10 cellular contexts compared by ENCODE assay signal in genomic region chr20:30284533-30284932, GRCh38.
DNase-seq lines count a peak whose midpoint lies in the region; ATAC-seq and TF ChIP-seq lines count a peak whose summit lies in the region.
"Had no signal": no experiment of that assay in that cellular context is flagged by ENCODE, and none has a peak within 500 bp of the region (broad histone marks: within the 10 kb centered on the region; RNA-seq: fewer than 3 reads in every experiment).

No MANE protein-coding gene starts in this region.

- no peaks in the 10 kb centered on the region for H3K36me3 ChIP-seq in breast epithelium
- no peaks in the 10 kb centered on the region for H3K36me3 ChIP-seq in lower lobe of right lung
- H3K36me3 ChIP-seq in testis (ENCODE audit: low read depth, missing control alignments), result no peaks in the 10 kb centered on the region

- no peaks in the 10 kb centered on the region for H3K4me1 Mint-ChIP-seq in MCF 10A (ENCODE audit: insufficient read depth, unreplicated experiment)
- peaks cover 21% of the 10 kb centered on the region for H3K4me1 Mint-ChIP-seq in activated naive CD8-positive, alpha-beta T cell treated with anti-CD3 and anti-CD28 coated beads, Interleukin-2, amount 50 U/mL, for 24 hours

- CTCF ChIA-PET in MCF 10A (lab: Yijun Ruan, JAX), result no interaction called here

- H3K36me3 Mint-ChIP-seq in MCF 10A (ENCODE audit: insufficient read depth, unreplicated experiment), result no peaks in the 10 kb centered on the region
- H3K36me3 Mint-ChIP-seq in activated naive CD8-positive, alpha-beta T cell treated with anti-CD3 and anti-CD28 coated beads, Interleukin-2, amount 50 U/mL, for 24 hours (ENCODE audit: low read depth), result peaks cover 2% of the 10 kb centered on the region

- H3K27ac ChIP-seq in breast epithelium (no peak overlapping the region), lower lobe of right lung (no peak overlapping the region), testis (no peak overlapping the region)
- H3K27ac ChIP-seq: epithelial cell of prostate had no signal

- WGBS in testis, 2 donors, result 52 to 58% methylated on average over 10 to 19 of the region's 19 CpGs

- no peak overlapping the region for H3K4me3 Mint-ChIP-seq in MCF 10A (ENCODE audit: unreplicated experiment)
- peak overlapping the region; percentile 77 for H3K4me3 Mint-ChIP-seq in activated naive CD8-positive, alpha-beta T cell treated with anti-CD3 and anti-CD28 coated beads, Interleukin-2, amount 50 U/mL, for 24 hours

- H3K27me3 ChIP-seq in breast epithelium, result no peaks in the 10 kb centered on the region
- no peaks in the 10 kb centered on the region for H3K27me3 ChIP-seq in lower lobe of right lung (ENCODE audit: low read depth)
- H3K27me3 ChIP-seq in testis, result no peaks in the 10 kb centered on the region

- H3K4me3 ChIP-seq in breast epithelium, result peak overlapping the region in 2 of 3 donors; percentile 41 to 43
- H3K4me3 ChIP-seq in lower lobe of right lung, result peak overlapping the region; percentile 53
- peak overlapping the region; percentile 49 to 63 for H3K4me3 ChIP-seq in testis

- no peak for ATAC-seq in activated naive CD8-positive, alpha-beta T cell treated with anti-CD3 and anti-CD28 coated beads, Interleukin-2, amount 50 U/mL, for 24 hours
- no peak for ATAC-seq in lower lobe of right lung
- no peak for ATAC-seq in HG02981 (IDR thresholded peaks at IDR 0.05; ENCODE audit: unreplicated experiment)
- ATAC-seq: left lobe of liver had no signal

- no peak overlapping the region for H3K27ac Mint-ChIP-seq in MCF 10A (ENCODE audit: low read depth, unreplicated experiment)
- no peak overlapping the region for H3K27ac Mint-ChIP-seq in activated naive CD8-positive, alpha-beta T cell treated with anti-CD3 and anti-CD28 coated beads, Interleukin-2, amount 50 U/mL, for 24 hours

- TF ChIP-seq CTCF in breast epithelium (IDR thresholded peaks at IDR 0.05), result no peak
- TF ChIP-seq CTCF in MCF 10A (IDR thresholded peaks at IDR 0.05; ENCODE audit: unreplicated experiment), result no peak
- TF ChIP-seq CTCF in lower lobe of right lung (IDR thresholded peaks at IDR 0.05), result no peak
- no peak for TF ChIP-seq CTCF in testis (IDR thresholded peaks at IDR 0.05)

- BruUV-seq in MCF 10A (replicated peaks; lab: Mats Ljungman, UMichigan), result no TSS peak

- H3K9me3 Mint-ChIP-seq in MCF 10A (ENCODE audit: unreplicated experiment), result peaks cover 32% of the 10 kb centered on the region
- H3K9me3 Mint-ChIP-seq in activated naive CD8-positive, alpha-beta T cell treated with anti-CD3 and anti-CD28 coated beads, Interleukin-2, amount 50 U/mL, for 24 hours, result no peaks in the 10 kb centered on the region

- no peak for DNase-seq in breast epithelium (ENCODE audit: low spot score in 2 of 2)
- no peak for DNase-seq in MCF 10A (ENCODE audit: unreplicated experiment)
- no peak for DNase-seq in activated naive CD8-positive, alpha-beta T cell treated with anti-CD3 and anti-CD28 coated beads, Interleukin-2, amount 50 U/mL, for 24 hours
- DNase-seq in lower lobe of right lung, result no peak
- DNase-seq in testis, result no peak
- no peak for DNase-seq in NCI-H1694 (lab: John Stamatoyannopoulos, UW)
- DNase-seq in SK-N-DZ (ENCODE audit: low spot score), result no peak

- H3K27me3 Mint-ChIP-seq in MCF 10A (ENCODE audit: insufficient read depth, unreplicated experiment), result no peaks in the 10 kb centered on the region
- H3K27me3 Mint-ChIP-seq in activated naive CD8-positive, alpha-beta T cell treated with anti-CD3 and anti-CD28 coated beads, Interleukin-2, amount 50 U/mL, for 24 hours, result no peaks in the 10 kb centered on the region

- no peak for TF ChIP-seq POLR2A in breast epithelium (IDR thresholded peaks at IDR 0.05)
- TF ChIP-seq POLR2A in testis (IDR thresholded peaks at IDR 0.05), result no peak

- intact Hi-C loops in breast epithelium (cut with DNase I; ENCODE audit: low total_unique reads), result no loop called here
- intact Hi-C loops in MCF 10A (cut with micrococcal nuclease), result no loop called here
- intact Hi-C loops in lower lobe of right lung (cut with DNase I), result no loop called here
- intact Hi-C loops in testis (cut with DNase I; ENCODE audit: low total_unique reads), result no loop called here

- H3K9me3 ChIP-seq in breast epithelium (peaks cover 0 to 4% of the 10 kb centered on the region in 2 donors), lower lobe of right lung (no peaks in the 10 kb centered on the region), testis (no peaks in the 10 kb centered on the region)

- H3K4me1 ChIP-seq in breast epithelium (no peaks in the 10 kb centered on the region), lower lobe of right lung (no peaks in the 10 kb centered on the region), testis (peaks cover 4% of the 10 kb centered on the region)

- POLR2A ChIA-PET in MCF 10A (lab: Yijun Ruan, JAX), result no interaction called here
